In the genomic region with DNA sequence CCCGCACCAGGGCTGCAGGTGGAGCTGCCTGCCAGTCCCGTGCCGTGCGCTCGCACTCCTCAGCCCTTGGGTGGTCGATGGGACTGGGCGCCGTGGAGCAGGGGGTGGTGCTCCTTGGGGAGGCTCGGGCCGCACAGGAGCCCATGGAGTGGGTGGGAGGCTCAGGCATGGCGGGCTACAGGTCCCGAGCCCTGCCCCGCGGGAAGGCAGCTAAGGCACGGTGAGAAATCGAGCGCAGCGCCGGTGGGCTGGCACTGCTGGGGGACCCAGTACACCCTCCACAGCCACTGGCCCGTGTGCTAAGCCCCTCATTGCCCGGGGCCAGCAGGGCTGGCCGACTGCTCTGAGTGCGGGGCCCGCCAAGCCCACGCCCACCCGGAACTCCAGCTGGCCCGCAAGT, we compare ENCODE assay signal across 2 cellular contexts. TPM values are rescaled to one million over a fixed set of nuclear protein-coding genes. Genes with fewer than 3 reads are reported as not detected.
"Had no signal": no experiment of that assay in that cellular context is flagged by ENCODE, and none has a peak within 500 bp of the region (broad histone marks: within the 10 kb centered on the region; RNA-seq: fewer than 3 reads in every experiment).

No MANE protein-coding gene starts in this region.

RNA-seq across cellular contexts. Expression of gene DCC, which starts 26.9 kb away (rescaled TPM):
- total RNA-seq: G401, GM12878 had no signal
